ENCODE assay signal across 23 cellular contexts in genomic region chr1:40873863-40874472, GRCh38. TPM values are rescaled to one million over a fixed set of nuclear protein-coding genes. Genes with fewer than 3 reads are reported as not detected.
DNase-seq lines count a peak whose midpoint lies in the region; ATAC-seq, FAIRE-seq and TF ChIP-seq lines count a peak whose summit lies in the region.
"Had no signal": no experiment of that assay in that cellular context is flagged by ENCODE, and none has a peak within 500 bp of the region (broad histone marks: within the 10 kb centered on the region; RNA-seq: fewer than 3 reads in every experiment).

No MANE protein-coding gene starts in this region.

- H4K91ac ChIP-seq in IMR-90 (ENCODE audit: insufficient read depth, low read depth, low read length), result peak overlapping the region; percentile 64

- H3K27ac ChIP-seq in IMR-90 (ENCODE audit: insufficient read depth, low read length), result no peak overlapping the region; the same call in 1 of the 2 replicates
- no peak overlapping the region for H3K27ac ChIP-seq in K562 (ENCODE audit: extremely low read depth, low read depth, low read length)
- H3K27ac ChIP-seq: BLaER1, KMS-11 had no signal

- H3K27me3 ChIP-seq in IMR-90 (ENCODE audit: control insufficient read depth, insufficient read depth, low read length), result no peaks in the 10 kb centered on the region
- H3K27me3 ChIP-seq in K562 (ENCODE audit: control insufficient read depth in 2 of 2, insufficient read depth in 2 of 2, low read length in 2 of 2), result no peaks in the 10 kb centered on the region; a peak in 1 of 5 replicates
- H3K27me3 ChIP-seq: BLaER1 had no signal

- no peak overlapping the region for H3K9ac ChIP-seq in IMR-90 (ENCODE audit: low read depth, low read length)
- no peak overlapping the region; a peak in 1 of 4 replicates for H3K9ac ChIP-seq in K562 (ENCODE audit: insufficient read depth in 1 of 2, low read depth in 2 of 2, low read length in 2 of 2)
- H3K9ac ChIP-seq: BLaER1, KMS-11 had no signal

- peak overlapping the region; percentile 38 for H2AFZ ChIP-seq in IMR-90 (replicated peaks; ENCODE audit: low read length, poor library complexity)
- H2AFZ ChIP-seq in K562 (ENCODE audit: low read depth, low read length), result 0 out of 2 replicates have a peak overlapping the region, but pooled peaks have one; percentile 2

- peak overlapping the region; percentile 0 for H3K27ac Mint-ChIP-seq in activated CD8-positive, alpha-beta memory T cell treated with anti-CD3 and anti-CD28 coated beads, Interleukin-2, amount 10 ng/mL, durations not matched to agents 7 days and 5 days
- H3K27ac Mint-ChIP-seq in osteocyte (ENCODE audit: unreplicated experiment), result peak overlapping the region; percentile 27
- H3K27ac Mint-ChIP-seq: CD8-positive, alpha-beta T cell; GM23338 had no signal

- H3K9me3 ChIP-seq in IMR-90 (ENCODE audit: control insufficient read depth, insufficient read depth, low read length), result peaks cover 7% of the 10 kb centered on the region
- H3K9me3 ChIP-seq in K562 (replicated peaks; ENCODE audit: control insufficient read depth, insufficient read depth, low read depth, low read length), result peaks cover 4% of the 10 kb centered on the region; the same call in 1 of the 2 replicates

- peaks cover 13% of the 10 kb centered on the region for H3K4me1 ChIP-seq in IMR-90 (ENCODE audit: control insufficient read depth, insufficient read depth, low read length)
- peaks cover 28 to 36% of the 10 kb centered on the region in 2 experiments for H3K4me1 ChIP-seq in K562 (replicated peaks in 1 of 2; ENCODE audit: control insufficient read depth in 2 of 2, insufficient read depth in 2 of 2, low read length in 2 of 2)

- H3K4me3 ChIP-seq in IMR-90 (ENCODE audit: insufficient read depth, low read depth, low read length), result no peak overlapping the region
- no peak overlapping the region for H3K4me3 ChIP-seq in K562
- H3K4me3 ChIP-seq: BLaER1, GM23338 had no signal

- intact Hi-C loops in IMR-90 (cut with micrococcal nuclease), result no loop called here
- intact Hi-C loops in K562 (cut with micrococcal nuclease), result no loop called here

- peak overlapping the region; percentile 94 for H2AK5ac ChIP-seq in IMR-90 (ENCODE audit: low read depth, low read length)

- peaks cover 45% of the 10 kb centered on the region for H3K4me1 Mint-ChIP-seq in activated CD8-positive, alpha-beta memory T cell treated with anti-CD3 and anti-CD28 coated beads, Interleukin-2, amount 10 ng/mL, durations not matched to agents 7 days and 5 days
- H3K4me1 Mint-ChIP-seq in osteocyte (ENCODE audit: unreplicated experiment), result peaks cover 43% of the 10 kb centered on the region

- POLR2A ChIA-PET in IMR-90 (lab: Charles Lee; ENCODE audit: unreplicated experiment), result no interaction called here
- POLR2A ChIA-PET in K562 (lab: Yijun Ruan, JAX), result interaction anchor here (1.1 to 5.0 kb wide), 3 partner anchors 10 to 91 kb away, joined by 3 to 16 read pairs (median 3); no protein-coding TSS in a partner anchor

- no peak for TF ChIP-seq POLR2A in IMR-90 (IDR thresholded peaks at IDR 0.05; ENCODE audit: low read depth, low read length)
- TF ChIP-seq POLR2A in K562 (conservative IDR thresholded peaks at IDR 0.05), result no peak

- peak overlapping the region; percentile 11 for H3K14ac ChIP-seq in IMR-90 (replicated peaks; ENCODE audit: low read depth, low read length)

- H3K9me1 ChIP-seq in IMR-90 (ENCODE audit: insufficient read depth, low read length) (peaks cover 27% of the 10 kb centered on the region), K562 (ENCODE audit: control insufficient read depth, insufficient read depth, low read length) (no peaks in the 10 kb centered on the region)

- H3K27me3 Mint-ChIP-seq in activated CD8-positive, alpha-beta memory T cell treated with anti-CD3 and anti-CD28 coated beads, Interleukin-2, amount 10 ng/mL, durations not matched to agents 7 days and 5 days, result no peaks in the 10 kb centered on the region
- no peaks in the 10 kb centered on the region for H3K27me3 Mint-ChIP-seq in osteocyte (ENCODE audit: unreplicated experiment)

- peak overlapping the region; percentile 96; the same call in 2 of the 3 replicates for H2BK15ac ChIP-seq in IMR-90 (ENCODE audit: low read depth, low read length)

- no peaks in the 10 kb centered on the region for H3K79me2 ChIP-seq in K562 (ENCODE audit: control insufficient read depth, insufficient read depth, low read length)

- in situ Hi-C loops in IMR-90 (cut with MboI; ENCODE audit: low sequenced_read_pairs), result no loop called here
- in situ Hi-C loops in K562 (cut with MboI), result no loop called here

- H2BK20ac ChIP-seq in IMR-90 (ENCODE audit: low read depth, low read length), result peak overlapping the region; percentile 67

- no peaks in the 10 kb centered on the region; a peak in 2 of 4 replicates for H3K79me1 ChIP-seq in IMR-90 (ENCODE audit: low read depth in 1 of 2, low read length in 2 of 2)

- H3K4ac ChIP-seq in IMR-90 (ENCODE audit: low read depth, low read length), result peak overlapping the region; percentile 30

- no peak overlapping the region; the same call in 1 of the 2 replicates for H3K23ac ChIP-seq in IMR-90 (ENCODE audit: low read depth, low read length)

- no peak overlapping the region for H3K4me3 Mint-ChIP-seq in activated CD8-positive, alpha-beta memory T cell treated with anti-CD3 and anti-CD28 coated beads, Interleukin-2, amount 10 ng/mL, durations not matched to agents 7 days and 5 days
- no peak overlapping the region for H3K4me3 Mint-ChIP-seq in osteocyte (ENCODE audit: unreplicated experiment)
- H3K4me3 Mint-ChIP-seq: CD8-positive, alpha-beta T cell; GM23338 had no signal

- dilution Hi-C loops in IMR-90 (cut with HindIII; ENCODE audit: low sequenced_read_pairs, unreplicated experiment), result no loop called here

- peak overlapping the region; percentile 31 for H2AK9ac ChIP-seq in IMR-90 (replicated peaks; ENCODE audit: low read depth, low read length, poor library complexity)

- DNase-seq in activated CD8-positive, alpha-beta memory T cell treated with anti-CD3 and anti-CD28 coated beads, Interleukin-2, amount 10 ng/mL, durations not matched to agents 7 days and 5 days, result no peak
- DNase-seq in activated CD8-positive, alpha-beta memory T cell treated with anti-CD3 and anti-CD28 coated beads, Interleukin-2, amount 50 U/mL, for 48 hours, result no peak
- DNase-seq in IMR-90 (no peak), K562 (ENCODE audit: extremely low read depth in 1 of 4, low spot score in 3 of 4) (no peak), osteocyte (ENCODE audit: extremely low spot score, unreplicated experiment) (no peak), HK-2 (ENCODE audit: unreplicated experiment) (no peak), CD1c-positive myeloid dendritic cell (ENCODE audit: extremely low spot score) (no peak)
- DNase-seq: CD8-positive, alpha-beta T cell; NCI-H1417; NCI-H187; NCI-H2227 treated with DMSO at 0.1 percent for 48 hours; NCI-H510A treated with DMSO at 0.1 percent for 48 hours; NCI-H774; OCI-M1; SIG-M5 had no signal

- no peak overlapping the region for H3K4me2 ChIP-seq in IMR-90 (ENCODE audit: low read depth, low read length)
- H3K4me2 ChIP-seq in K562 (ENCODE audit: insufficient read depth, low read length), result no peak overlapping the region
- H3K4me2 ChIP-seq: BLaER1, GM23338, KMS-11 had no signal

- CTCF ChIA-PET in activated CD8-positive, alpha-beta memory T cell treated with anti-CD3 and anti-CD28 coated beads, Interleukin-2, amount 10 ng/mL, durations not matched to agents 7 days and 5 days (lab: Charles Lee), result interaction anchor here (1.3 to 13.1 kb wide), 3 partner anchors 12 to 197 kb away, joined by 4 to 131 read pairs (median 12); partner anchors contain the start of gene CITED4
- CTCF ChIA-PET in IMR-90 (lab: Yijun Ruan, JAX), result interaction anchor here (0.6 to 1.3 kb wide), 2 partner anchors 11 to 74 kb away, joined by 4 to 6 read pairs; no protein-coding TSS in a partner anchor
- CTCF ChIA-PET in K562 (lab: Yijun Ruan, JAX; ENCODE audit: low intra/inter-chr PET ratio), result interaction anchor here (0.6 kb wide), 1 partner anchor 34 kb away, joined by 3 read pairs; no protein-coding TSS in a partner anchor

- no TSS peak for BruUV-seq in IMR-90 (replicated peaks; lab: Mats Ljungman, UMichigan)
- BruUV-seq in K562 (replicated peaks; lab: Mats Ljungman, UMichigan), result no TSS peak

- H3K36me3 Mint-ChIP-seq in activated CD8-positive, alpha-beta memory T cell treated with anti-CD3 and anti-CD28 coated beads, Interleukin-2, amount 10 ng/mL, durations not matched to agents 7 days and 5 days, result peaks cover 17% of the 10 kb centered on the region
- no peaks in the 10 kb centered on the region for H3K36me3 Mint-ChIP-seq in osteocyte (ENCODE audit: unreplicated experiment)
- H3K36me3 Mint-ChIP-seq: CD8-positive, alpha-beta T cell had no signal

- peak overlapping the region; percentile 92 for H2BK120ac ChIP-seq in IMR-90 (ENCODE audit: low read depth, low read length)

- WGBS in IMR-90 (ENCODE audit: extremely low coverage in 2 of 2, insufficient read length in 1 of 2), 2 experiments, result 89% methylated on average over 3 of the region's 7 CpGs; no CpG with 5 or more reads in 1 of the 2 experiments
- 70% methylated on average over 7 of the region's 7 CpGs for WGBS in K562 (ENCODE audit: insufficient coverage, low coverage, missing lambda C conversion rate)

- H3K18ac ChIP-seq in IMR-90 (ENCODE audit: low read depth, low read length), result peak overlapping the region; percentile 32; the same call in 1 of the 2 replicates

- ATAC-seq in activated CD8-positive, alpha-beta memory T cell treated with anti-CD3 and anti-CD28 coated beads, Interleukin-2, amount 10 ng/mL, durations not matched to agents 7 days and 5 days, result no peak
- no peak for ATAC-seq in IMR-90 (ENCODE audit: low read depth)
- ATAC-seq in K562, result no peak
- ATAC-seq in HG03025 (IDR thresholded peaks at IDR 0.05; ENCODE audit: low FRiP score, unreplicated experiment), result no peak
- ATAC-seq: CD8-positive, alpha-beta T cell; GM23338; HepG2 had no signal

- H4K8ac ChIP-seq in IMR-90 (ENCODE audit: low read depth in 2 of 2, low read length in 2 of 2), result peak overlapping the region; percentile 33 to 53; a peak in 2 of 4 replicates

- TF ChIP-seq RAD21 in IMR-90 (IDR thresholded peaks at IDR 0.05; ENCODE audit: low read length) (no peak), K562 (CRISPR knock-in tag; conservative IDR thresholded peaks at IDR 0.05 in 1 of 2, IDR thresholded peaks at IDR 0.05 in 1 of 2) (no peak)

- no peak overlapping the region; the same call in 1 of the 2 replicates for H3K56ac ChIP-seq in IMR-90 (ENCODE audit: extremely low read depth, insufficient read depth, low read length)

- H4K20me1 ChIP-seq in IMR-90 (ENCODE audit: insufficient read depth, low read length), result no peaks in the 10 kb centered on the region
- H4K20me1 ChIP-seq in K562 (replicated peaks; ENCODE audit: control insufficient read depth, insufficient read depth, low read length), result no peaks in the 10 kb centered on the region
- H4K20me1 ChIP-seq: BLaER1 had no signal

- H4K5ac ChIP-seq in IMR-90 (ENCODE audit: low read depth, low read length), result no peak overlapping the region; the same call in 1 of the 2 replicates

- H2BK5ac ChIP-seq in IMR-90 (ENCODE audit: low read depth, low read length, poor library complexity, severe bottlenecking), result peak overlapping the region; percentile 4

- TF ChIP-seq CTCF in IMR-90 (conservative IDR thresholded peaks at IDR 0.05; ENCODE audit: low read depth, low read length) (no peak), K562 (IDR thresholded peaks at IDR 0.05 in 2 of 3, conservative IDR thresholded peaks at IDR 0.05 in 1 of 3; ENCODE audit: insufficient read depth in 2 of 3, low read depth in 1 of 3, low read length in 3 of 3) (no peak), osteocyte (IDR thresholded peaks at IDR 0.05) (no peak)

- H3K9me3 Mint-ChIP-seq in activated CD8-positive, alpha-beta memory T cell treated with anti-CD3 and anti-CD28 coated beads, Interleukin-2, amount 10 ng/mL, durations not matched to agents 7 days and 5 days (ENCODE audit: low read depth), result peaks cover 6% of the 10 kb centered on the region
- H3K9me3 Mint-ChIP-seq in osteocyte (ENCODE audit: unreplicated experiment), result no peaks in the 10 kb centered on the region

- H3K36me3 ChIP-seq in IMR-90 (ENCODE audit: control insufficient read depth, insufficient read depth, low read length) (no peaks in the 10 kb centered on the region), K562 (ENCODE audit: control insufficient read depth, insufficient read depth, low read length) (no peaks in the 10 kb centered on the region)
- H3K36me3 ChIP-seq: BLaER1 had no signal

- no peak for TF ChIP-seq EP300 in K562 (IDR thresholded peaks at IDR 0.05; ENCODE audit: low read length)

- FAIRE-seq in K562 (lab: Jason Lieb, UNC), result no peak
- FAIRE-seq: D721Med, GM12891, GM18507, HepG2 had no signal

RNA-seq across cellular contexts. Expression of gene CITED4, which starts 11.8 kb away (rescaled TPM):
- 1 to 10 TPM; 2.9 to 4.4 TPM for total RNA-seq in activated CD8-positive, alpha-beta memory T cell treated with anti-CD3 and anti-CD28 coated beads, Interleukin-2, amount 10 ng/mL, durations not matched to agents 7 days and 5 days
- total RNA-seq in IMR-90 (2012; rRNA removed), result under 0.01 and 0.28 TPM in 2 replicates
- 1.6 and 2.2 TPM in 2 replicates for polyA plus RNA-seq in IMR-90 (2012; rRNA removed)
- polyA plus RNA-seq in IMR-90 (2012; cell fraction: cytosol; rRNA removed), result 1.7 and 7.4 TPM in 2 replicates
- polyA plus RNA-seq in IMR-90 (2012; cell fraction: nucleus; rRNA removed; ENCODE audit: low replicate concordance), result 1.2 and 3.1 TPM in 2 replicates
- 0.37 TPM in 1 of 2 replicates, not detected in the other for total RNA-seq in K562 (2011; cell fraction: chromatin; rRNA removed; ENCODE audit: low replicate concordance)
- total RNA-seq in K562 (2011; cell fraction: nucleolus; rRNA removed), result 0.92 and 1.0 TPM in 2 replicates
- total RNA-seq in K562 (2011; cell fraction: nucleoplasm; rRNA removed), result 0.51 TPM in 1 of 2 replicates, not detected in the other
- 0.36 and 0.69 TPM in 2 replicates for total RNA-seq in K562 (2014; rRNA removed)
- 0.11 TPM in 1 of 2 replicates, not detected in the other for total RNA-seq in K562 (2014; rRNA removed; fragmentation: Illumina TruSeq; extraction: Trizol)
- 0.11 TPM in 1 of 2 replicates, not detected in the other for total RNA-seq in K562 (2015; rRNA removed; fragmentation: Illumina TruSeq; extraction: Trizol)
- total RNA-seq in K562 (2021), result 0.89 and 1.2 TPM in 2 replicates
- polyA plus RNA-seq in K562 (2011; rRNA removed), result 0.07 and 0.17 TPM in 2 replicates
- polyA plus RNA-seq in K562 (2011; cell fraction: cytosol; rRNA removed), result 0.04 and 1.2 TPM in 2 replicates
- polyA plus RNA-seq in K562 (2011; cell fraction: nucleus; rRNA removed), result 0.08 and 0.85 TPM in 2 replicates
- 0.51 and 1.2 TPM in 2 replicates for polyA plus RNA-seq in K562 (2012)
- polyA plus RNA-seq in K562 (2014; fragmentation: Illumina TruSeq; extraction: Trizol), result 0.12 TPM in 1 of 2 replicates, not detected in the other
- polyA plus RNA-seq in K562 (2014; fragmentation: Nextera tagmentation; extraction: Ambion mirVana), result not detected
- polyA plus RNA-seq in K562 (2014; rRNA removed), result 0.23 and 0.48 TPM in 2 replicates
- polyA minus RNA-seq in K562 (2011; rRNA and poly(A)+ RNA removed), result not detected in 2 replicates
- not detected in 2 replicates for polyA minus RNA-seq in K562 (2011; cell fraction: cytosol; rRNA and poly(A)+ RNA removed)
- 0.44 and 0.54 TPM in 2 replicates for polyA minus RNA-seq in K562 (2011; cell fraction: nucleus; rRNA and poly(A)+ RNA removed)
- total RNA-seq in osteocyte, result 23.4 and 26.0 TPM in 2 replicates
